8 cellular contexts compared by ENCODE assay signal in genomic region chr19:50050406-50051223, GRCh38. TPM values are rescaled to one million over a fixed set of nuclear protein-coding genes. Genes with fewer than 3 reads are reported as not detected.
DNase-seq lines count a peak whose midpoint lies in the region; ATAC-seq and TF ChIP-seq lines count a peak whose summit lies in the region.

No MANE protein-coding gene starts in this region.

- H3K4me3 Mint-ChIP-seq in endothelial cell (ENCODE audit: unreplicated experiment): no peak overlapping the region

- H3K36me3 Mint-ChIP-seq in endothelial cell (ENCODE audit: low read depth, unreplicated experiment): peaks cover 44% of the 10 kb centered on the region

- ATAC-seq in HG02798 (IDR thresholded peaks at IDR 0.05; ENCODE audit: poor library complexity, unreplicated experiment): no peak

- peaks cover 22% of the 10 kb centered on the region for H3K9me3 Mint-ChIP-seq in endothelial cell (ENCODE audit: unreplicated experiment)

- TF ChIP-seq CTCF in endothelial cell (IDR thresholded peaks at IDR 0.05; ENCODE audit: unreplicated experiment): no peak

- peak overlapping the region; percentile 57 for H3K4me3 ChIP-seq in GM08714 (ENCODE audit: low read length)

- peaks cover 5% of the 10 kb centered on the region for H3K27me3 Mint-ChIP-seq in endothelial cell (ENCODE audit: unreplicated experiment)

- H3K27ac Mint-ChIP-seq in endothelial cell (ENCODE audit: unreplicated experiment): no peak overlapping the region

- H3K4me1 Mint-ChIP-seq in endothelial cell (ENCODE audit: unreplicated experiment): no peaks in the 10 kb centered on the region

- DNase-seq in NCI-H2081 (lab: John Stamatoyannopoulos, UW) (peak; percentile 58 to 77), cerebellar cortex (ENCODE audit: low spot score) (peak; percentile 80), kidney tubule cell (ENCODE audit: low spot score) (peak; percentile 78), endothelial cell (ENCODE audit: low spot score) (no peak)
- peak; percentile 72 for DNase-seq in activated CD4-positive, alpha-beta T cell treated with anti-CD3 and anti-CD28 coated beads for 1 hour
- DNase-seq in stimulated activated CD4-positive, alpha-beta T cell treated with anti-CD3 and anti-CD28 coated beads, Interleukin-15, amount 100 ng/mL, for 48 hours (ENCODE audit: low read depth in 2 of 2): peak; percentile 53 to 71

RNA-seq across cellular contexts. Expression of gene ZNF473, which starts 24.8 kb away (rescaled TPM):
- total RNA-seq in endothelial cell (ENCODE audit: unreplicated experiment): 10.9 TPM

RNA-seq across cellular contexts. Expression of gene VRK3, which starts 25.4 kb away (rescaled TPM):
- 51.2 TPM for total RNA-seq in endothelial cell (ENCODE audit: unreplicated experiment)
